ENCODE assay signal across 11 cellular contexts in genomic region chr2:6080837-6081541, GRCh38.
DNase-seq lines count a peak whose midpoint lies in the region; ATAC-seq and TF ChIP-seq lines count a peak whose summit lies in the region.
"Had no signal": no experiment of that assay in that cellular context is flagged by ENCODE, and none has a peak within 500 bp of the region (broad histone marks: within the 10 kb centered on the region; RNA-seq: fewer than 3 reads in every experiment).

No MANE protein-coding gene starts in this region.

- DNase-seq in Right ventricle myocardium superior (peak; percentile 44), cardiac septum (ENCODE audit: low spot score) (no peak), amygdala (lab: John Stamatoyannopoulos, UW) (peak in 49 of 56 donors; percentile 9 to 82 (median 46)), inferior parietal cortex (ENCODE audit: extremely low spot score) (peak; percentile 70), middle frontal gyrus (ENCODE audit: extremely low spot score, low spot score) (no peak), EL (no peak), SIG-M5 treated with dmso at 0.1 percent for 504 hours (lab: John Stamatoyannopoulos, UW; ENCODE audit: unreplicated experiment) (no peak), osteoblast (ENCODE audit: insufficient read length, low spot score, missing footprints) (no peak)
- DNase-seq: aorta, NCI-H2081 treated with DMSO at 0.1 percent for 48 hours, tibial artery had no signal

- H4K20me1 ChIP-seq in osteoblast (ENCODE audit: insufficient read depth, low read length) = no peaks in the 10 kb centered on the region

- H3K79me2 ChIP-seq in osteoblast (ENCODE audit: insufficient read depth, low read length) = no peaks in the 10 kb centered on the region

- H3K4me1 ChIP-seq in osteoblast (ENCODE audit: insufficient read depth, low read length) = no peaks in the 10 kb centered on the region
- H3K4me1 ChIP-seq: tibial artery had no signal

- no peak for TF ChIP-seq CTCF in osteoblast (IDR thresholded peaks at IDR 0.05; ENCODE audit: extremely low read depth, low read depth, low read length)

- H3K9me3 ChIP-seq in osteoblast (ENCODE audit: low read depth, low read length) = no peaks in the 10 kb centered on the region
- H3K9me3 ChIP-seq: tibial artery had no signal

- H3K4me3 ChIP-seq in osteoblast (ENCODE audit: insufficient read depth, low read length) = no peak overlapping the region
- H3K4me3 ChIP-seq: tibial artery had no signal

- no peaks in the 10 kb centered on the region for H3K36me3 ChIP-seq in osteoblast (ENCODE audit: insufficient read depth, low read length)
- H3K36me3 ChIP-seq: tibial artery had no signal

- no peak overlapping the region for H3K27ac ChIP-seq in osteoblast (ENCODE audit: low read depth, low read length)
- H3K27ac ChIP-seq: tibial artery had no signal

- no peaks in the 10 kb centered on the region for H3K27me3 ChIP-seq in osteoblast (ENCODE audit: insufficient read depth, low read length)
- H3K27me3 ChIP-seq: tibial artery had no signal

- peak; percentile 72 for ATAC-seq in Right ventricle myocardium superior (ENCODE audit: poor library complexity)

- H3K4me2 ChIP-seq in osteoblast (ENCODE audit: insufficient read depth, low read length) = no peak overlapping the region

- no peak overlapping the region for H2AFZ ChIP-seq in osteoblast (ENCODE audit: low read length)

- intact Hi-C loops in Right ventricle myocardium superior (cut with DNase I) = no loop called here
- intact Hi-C loops in cardiac septum (cut with DNase I) = no loop called here

Comparison
In these comparisons a context has a peak if more than half of its experiments do, and no peak if none do; other contexts are left out.
1. DNase-seq: peak in Right ventricle myocardium superior (single experiment), amygdala (49 of 56) and inferior parietal cortex (single experiment); none in cardiac septum (single experiment), middle frontal gyrus (single experiment), EL (single experiment), SIG-M5 treated with dmso at 0.1 percent for 504 hours (single experiment) and osteoblast (single experiment).